Comparison of ENCODE assay signal across 24 cellular contexts in genomic region chr2:183937220-183937619, GRCh38.
A peak's percentile ranks its signal among the peaks of the same experiment; 100 is the strongest.
DNase-seq lines count a peak whose midpoint lies in the region; ATAC-seq and TF ChIP-seq lines count a peak whose summit lies in the region.
"Had no signal": no experiment of that assay in that cellular context is flagged by ENCODE, and none has a peak within 500 bp of the region (broad histone marks: within the 10 kb centered on the region; RNA-seq: fewer than 3 reads in every experiment).

No MANE protein-coding gene starts in this region.

- peak overlapping the region; percentile 56 for H3K14ac ChIP-seq in neuronal stem cell (ENCODE audit: low read length)

- no peaks in the 10 kb centered on the region for H3K36me3 Mint-ChIP-seq in chondrocyte (ENCODE audit: low read depth)
- no peaks in the 10 kb centered on the region for H3K36me3 Mint-ChIP-seq in stimulated activated memory B cell treated with anti-CD40 and anti-IgM and Interleukin-4, amounts not matched to agents 10 μg/mL and 1 μg/mL and 100 μg/mL, for 72 hours
- H3K36me3 Mint-ChIP-seq: CD4-positive, alpha-beta memory T cell; CD4-positive, CD25-positive, alpha-beta regulatory T cell; CD8-positive, alpha-beta memory T cell had no signal

- ATAC-seq in stimulated activated memory B cell treated with anti-CD40 and anti-IgM and Interleukin-4, amounts not matched to agents 10 μg/mL and 1 μg/mL and 100 μg/mL, for 72 hours: no peak
- ATAC-seq: GM12878 had no signal

- H3K4me1 ChIP-seq in neuronal stem cell (ENCODE audit: control insufficient read depth in 2 of 2, insufficient read depth in 1 of 2, low read depth in 1 of 2, low read length in 2 of 2) (no peaks in the 10 kb centered on the region), spleen (no peaks in the 10 kb centered on the region)
- H3K4me1 ChIP-seq: BLaER1 treated with 17β-estradiol and CSF1 and Interleukin-3, amounts not matched to agents 10 nM and 100 nM had no signal

- no peak overlapping the region for H2BK15ac ChIP-seq in neuronal stem cell (ENCODE audit: low read length)

- TF ChIP-seq CTCF in chondrocyte (IDR thresholded peaks at IDR 0.05) (no peak), spleen (IDR thresholded peaks at IDR 0.05 in 8 of 11, conservative IDR thresholded peaks at IDR 0.05 in 3 of 11) (no peak)

- no peaks in the 10 kb centered on the region for H3K79me1 ChIP-seq in neuronal stem cell (ENCODE audit: low read depth, low read length)

- peak overlapping the region; percentile 86 for H2AK5ac ChIP-seq in neuronal stem cell (ENCODE audit: low read depth, low read length)

- no peak overlapping the region for H3K4me3 Mint-ChIP-seq in chondrocyte (ENCODE audit: unreplicated experiment)
- H3K4me3 Mint-ChIP-seq in stimulated activated memory B cell treated with anti-CD40 and anti-IgM and Interleukin-4, amounts not matched to agents 10 μg/mL and 1 μg/mL and 100 μg/mL, for 72 hours: no peak overlapping the region
- H3K4me3 Mint-ChIP-seq: B cell; CD4-positive, alpha-beta memory T cell; CD4-positive, CD25-positive, alpha-beta regulatory T cell; CD8-positive, alpha-beta memory T cell had no signal

- H3K9ac ChIP-seq in neuronal stem cell (ENCODE audit: low read depth, low read length, poor library complexity): no peak overlapping the region
- H3K9ac ChIP-seq: BLaER1 treated with 17β-estradiol and CSF1 and Interleukin-3, amounts not matched to agents 10 nM and 100 nM had no signal

- H3K4me3 ChIP-seq in neuronal stem cell (ENCODE audit: low read length in 2 of 2) (no peak overlapping the region), spleen (no peak overlapping the region)
- H3K4me3 ChIP-seq: BLaER1 treated with 17β-estradiol and CSF1 and Interleukin-3, amounts not matched to agents 10 nM and 100 nM; GM12878 had no signal

- H3K4me1 Mint-ChIP-seq in chondrocyte (ENCODE audit: low read depth): no peaks in the 10 kb centered on the region
- no peaks in the 10 kb centered on the region for H3K4me1 Mint-ChIP-seq in stimulated activated memory B cell treated with anti-CD40 and anti-IgM and Interleukin-4, amounts not matched to agents 10 μg/mL and 1 μg/mL and 100 μg/mL, for 72 hours
- H3K4me1 Mint-ChIP-seq: B cell; CD4-positive, alpha-beta memory T cell; CD4-positive, CD25-positive, alpha-beta regulatory T cell; CD8-positive, alpha-beta memory T cell had no signal

- DNase-seq in chondrocyte (ENCODE audit: low spot score) (peak; percentile 56), neuronal stem cell (ENCODE audit: low spot score) (no peak), spleen (peak; percentile 27), KBM-7 (no peak), AG08396 (ENCODE audit: low spot score) (no peak)
- DNase-seq: 8988T; ACHN; AML-193; CD4-positive, alpha-beta memory T cell; CD4-positive, CD25-positive, alpha-beta regulatory T cell; CD8-positive, alpha-beta memory T cell; COR-L47; DMS 273 treated with DMSO at 0.1 percent for 48 hours; DMS153; DMS53; DMS79; DND-41; EL; GDM1 had no signal

- H2BK5ac ChIP-seq in neuronal stem cell (ENCODE audit: low read length): no peak overlapping the region

- peaks cover 1% of the 10 kb centered on the region for H3K27me3 Mint-ChIP-seq in chondrocyte (ENCODE audit: low read depth)
- no peaks in the 10 kb centered on the region for H3K27me3 Mint-ChIP-seq in stimulated activated memory B cell treated with anti-CD40 and anti-IgM and Interleukin-4, amounts not matched to agents 10 μg/mL and 1 μg/mL and 100 μg/mL, for 72 hours
- H3K27me3 Mint-ChIP-seq: B cell; CD4-positive, alpha-beta memory T cell; CD4-positive, CD25-positive, alpha-beta regulatory T cell; CD8-positive, alpha-beta memory T cell had no signal

- H3K9me3 ChIP-seq in neuronal stem cell (replicated peaks in 1 of 2; ENCODE audit: control insufficient read depth in 2 of 2, insufficient read depth in 1 of 2, low read depth in 1 of 2, low read length in 2 of 2) (no peaks in the 10 kb centered on the region), spleen (peaks cover 0 to 37% (median 29%) of the 10 kb centered on the region in 8 donors)

- H3K27ac ChIP-seq in neuronal stem cell (replicated peaks; ENCODE audit: low read length) (no peak overlapping the region), spleen (no peak overlapping the region)
- H3K27ac ChIP-seq: BLaER1 treated with 17β-estradiol and CSF1 and Interleukin-3, amounts not matched to agents 10 nM and 100 nM; C4-2B had no signal

- no peak overlapping the region for H2AFZ ChIP-seq in neuronal stem cell (ENCODE audit: low read length)

- H3K4ac ChIP-seq in neuronal stem cell (ENCODE audit: low read length): peak overlapping the region; percentile 2

- H4K8ac ChIP-seq in neuronal stem cell (ENCODE audit: low read depth, low read length): no peak overlapping the region

- H3K23ac ChIP-seq in neuronal stem cell (ENCODE audit: low read depth, low read length, poor library complexity): no peak overlapping the region

- no peak overlapping the region for H3K27ac Mint-ChIP-seq in chondrocyte (ENCODE audit: unreplicated experiment)
- H3K27ac Mint-ChIP-seq in stimulated activated memory B cell treated with anti-CD40 and anti-IgM and Interleukin-4, amounts not matched to agents 10 μg/mL and 1 μg/mL and 100 μg/mL, for 72 hours: no peak overlapping the region
- H3K27ac Mint-ChIP-seq: B cell; CD4-positive, alpha-beta memory T cell; CD4-positive, CD25-positive, alpha-beta regulatory T cell; CD8-positive, alpha-beta memory T cell had no signal

- H3K18ac ChIP-seq in neuronal stem cell (ENCODE audit: low read length): no peak overlapping the region

- H3K4me2 ChIP-seq in neuronal stem cell (ENCODE audit: insufficient read depth, low read length, poor library complexity, severe bottlenecking): no peak overlapping the region
- H3K4me2 ChIP-seq: BLaER1 treated with 17β-estradiol and CSF1 and Interleukin-3, amounts not matched to agents 10 nM and 100 nM had no signal

- WGBS in neuronal stem cell (ENCODE audit: extremely low coverage in 2 of 2, insufficient read length in 2 of 2, insufficient replicate concordance in 1 of 2), 2 donors: no CpG with 5 or more reads among the region's 2 CpGs
- 73 to 90% (median 80%) methylated on average over 2 of the region's 2 CpGs for WGBS in spleen, 5 donors

- H3K36me3 ChIP-seq in neuronal stem cell (replicated peaks in 1 of 2; ENCODE audit: control insufficient read depth in 2 of 2, insufficient read depth in 2 of 2, low read length in 2 of 2) (no peaks in the 10 kb centered on the region), spleen (no peaks in the 10 kb centered on the region)
- H3K36me3 ChIP-seq: BLaER1 treated with 17β-estradiol and CSF1 and Interleukin-3, amounts not matched to agents 10 nM and 100 nM had no signal

- no peaks in the 10 kb centered on the region for H3K27me3 ChIP-seq in neuronal stem cell (ENCODE audit: control insufficient read depth in 3 of 3, insufficient read depth in 3 of 3, low read depth in 1 of 3, low read length in 3 of 3)
- H3K27me3 ChIP-seq in spleen (replicated peaks in 1 of 7): no peaks in the 10 kb centered on the region
- H3K27me3 ChIP-seq: BLaER1 treated with 17β-estradiol and CSF1 and Interleukin-3, amounts not matched to agents 10 nM and 100 nM had no signal

- no peak overlapping the region for H2BK12ac ChIP-seq in neuronal stem cell (ENCODE audit: low read length)

- in situ Hi-C loops in KBM-7 (cut with MboI; ENCODE audit: low pct_unique_long_range_greater_than_20kb, low sequenced_read_pairs): no loop called here

- H2BK120ac ChIP-seq in neuronal stem cell (ENCODE audit: low read depth, low read length): no peak overlapping the region

- TF ChIP-seq POLR2A in spleen (IDR thresholded peaks at IDR 0.05): no peak

- H3K9me3 Mint-ChIP-seq in chondrocyte (ENCODE audit: low read depth): peaks cover 25% of the 10 kb centered on the region
- H3K9me3 Mint-ChIP-seq in stimulated activated memory B cell treated with anti-CD40 and anti-IgM and Interleukin-4, amounts not matched to agents 10 μg/mL and 1 μg/mL and 100 μg/mL, for 72 hours: peaks cover 16% of the 10 kb centered on the region

- intact Hi-C loops in spleen (cut with DNase I; ENCODE audit: low total_unique reads): no loop called here

- no peak overlapping the region for H4K91ac ChIP-seq in neuronal stem cell (ENCODE audit: low read depth, low read length, poor library complexity)

Comparison
In these comparisons a context has a peak if more than half of its experiments do, and no peak if none do; other contexts are left out.
1. DNase-seq: peak in chondrocyte (single experiment) and spleen (single experiment); none in neuronal stem cell (single experiment), KBM-7 (single experiment) and AG08396 (single experiment).